In genomic region chr1:108433404-108433803, GRCh38 we compare ENCODE assay signal across 7 cellular contexts. TPM values are rescaled to one million over a fixed set of nuclear protein-coding genes. Genes with fewer than 3 reads are reported as not detected.
"Had no signal": no experiment of that assay in that cellular context is flagged by ENCODE, and none has a peak within 500 bp of the region (broad histone marks: within the 10 kb centered on the region; RNA-seq: fewer than 3 reads in every experiment).

No MANE protein-coding gene starts in this region.

RNA-seq across cellular contexts. Expression of gene NBPF6, which starts 16.7 kb away (rescaled TPM):
- total RNA-seq: OCI-LY7, Right ventricle myocardium inferior, Right ventricle myocardium superior, SJSA1, SK-MEL-5, T-cell had no signal
- polyA plus RNA-seq: SK-N-SH had no signal
